8 cellular contexts compared by ENCODE assay signal in the genomic region with DNA sequence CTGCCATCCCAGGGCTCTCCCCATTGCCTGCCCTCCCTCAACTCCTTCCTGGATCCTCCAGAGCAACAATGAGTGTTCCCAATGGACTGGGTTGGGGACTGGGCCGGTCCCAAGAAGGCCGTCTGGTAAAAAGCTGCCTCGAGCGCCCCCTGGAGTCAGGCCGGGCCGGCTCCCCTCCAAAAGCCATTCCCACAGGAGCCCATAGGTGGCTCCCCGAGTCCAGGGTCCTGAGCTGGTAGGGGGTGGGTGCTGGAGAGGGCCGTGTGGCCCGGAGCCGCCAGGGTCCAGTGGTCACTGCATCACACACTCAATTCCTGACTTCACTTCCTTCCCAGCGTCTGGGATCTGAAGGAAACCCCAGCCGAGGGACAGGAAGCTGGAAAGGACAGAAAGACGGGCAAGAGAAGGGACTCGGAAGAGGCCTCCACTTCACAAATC. TPM values are rescaled to one million over a fixed set of nuclear protein-coding genes. Genes with fewer than 3 reads are reported as not detected.
DNase-seq lines count a peak whose midpoint lies in the region; ATAC-seq and TF ChIP-seq lines count a peak whose summit lies in the region.

No MANE protein-coding gene starts in this region.

- H3K4me3 ChIP-seq in dorsolateral prefrontal cortex = peak overlapping the region in 6 of 59 donors; percentile 8 to 33 (median 19)

- no peak for ATAC-seq in GM21737 (IDR thresholded peaks at IDR 0.05; ENCODE audit: unreplicated experiment)

- TF ChIP-seq CTCF in GM20000 (IDR thresholded peaks at IDR 0.05; ENCODE audit: extremely low read depth, missing control alignments) = peak; percentile 99
- peak; percentile 65 to 99 (median 96) for TF ChIP-seq CTCF in dorsolateral prefrontal cortex (IDR thresholded peaks at IDR 0.05 in 54 of 56, conservative IDR thresholded peaks at IDR 0.05 in 2 of 56; ENCODE audit: low read depth in 1 of 56, partially characterized antibody in 56 of 56)

- H3K27ac ChIP-seq in dorsolateral prefrontal cortex = peak overlapping the region in 45 of 59 donors; percentile 1 to 78 (median 54)

- DNase-seq in AG20443 (ENCODE audit: low spot score) = peak; percentile 95
- peak; percentile 89 for DNase-seq in GM20000 (ENCODE audit: low spot score)
- DNase-seq in NCI-H69 (lab: John Stamatoyannopoulos, UW) = peak; percentile 31
- DNase-seq in activated CD4-positive, alpha-beta T cell treated with anti-CD3 and anti-CD28 coated beads, Interleukin-2, amount 50 U/mL, for 48 hours = peak; percentile 83 to 86
- peak; percentile 64 to 89 (median 83) for DNase-seq in dorsolateral prefrontal cortex
- DNase-seq in lung microvascular endothelial cell (ENCODE audit: low read depth in 2 of 2) = peak; percentile 85 to 90
- DNase-seq in stimulated activated CD8-positive, alpha-beta memory T cell treated with anti-CD3 and anti-CD28 coated beads, Interleukin-12 subunit alpha, Interleukin-12 subunit beta, amount 100 ng/mL, for 24 hours (ENCODE audit: extremely low read depth) = peak; percentile 50

- intact Hi-C loops in dorsolateral prefrontal cortex (cut with DNase I) = no loop called here

- no peaks in the 10 kb centered on the region for H3K27me3 ChIP-seq in dorsolateral prefrontal cortex

RNA-seq across cellular contexts. Expression of a gene that starts 10.7 kb away (rescaled TPM):
- total RNA-seq in dorsolateral prefrontal cortex (100 to 1,000 TPM in 1 of 120 experiments, 10 to 100 TPM in 119; 16.8 to 112 (median 40.4) TPM), lung microvascular endothelial cell (11.8 and 14.7 TPM in 2 replicates)

RNA-seq across cellular contexts. Expression of a gene that starts 43.4 kb away (rescaled TPM):
- total RNA-seq in dorsolateral prefrontal cortex (10 to 100 TPM; 15.3 to 36.0 (median 21.7) TPM), lung microvascular endothelial cell (4.6 and 7.4 TPM in 2 replicates)

RNA-seq across cellular contexts. Expression of a gene that starts 53.6 kb away (rescaled TPM):
- total RNA-seq in dorsolateral prefrontal cortex (not detected), lung microvascular endothelial cell (not detected in 2 replicates)

Comparison
In these comparisons a context has a peak if more than half of its experiments do, and no peak if none do; other contexts are left out.
1. DNase-seq: peak in every context shown above with its lines; median percentile 95 in AG20443; 89 in GM20000; 88 in lung microvascular endothelial cell; 84 in activated CD4-positive, alpha-beta T cell treated with anti-CD3 and anti-CD28 coated beads, Interleukin-2, amount 50 U/mL, for 48 hours; 83 in dorsolateral prefrontal cortex; 50 in stimulated activated CD8-positive, alpha-beta memory T cell treated with anti-CD3 and anti-CD28 coated beads, Interleukin-12 subunit alpha, Interleukin-12 subunit beta, amount 100 ng/mL, for 24 hours; 31 in NCI-H69.